ENCODE assay signal across 15 cellular contexts in genomic region chr2:69538872-69539548, GRCh38.
DNase-seq lines count a peak whose midpoint lies in the region; ATAC-seq and TF ChIP-seq lines count a peak whose summit lies in the region.
"Had no signal": no experiment of that assay in that cellular context is flagged by ENCODE, and none has a peak within 500 bp of the region (broad histone marks: within the 10 kb centered on the region; RNA-seq: fewer than 3 reads in every experiment).

No MANE protein-coding gene starts in this region.

- H3K36me3 Mint-ChIP-seq in stimulated activated naive CD8-positive, alpha-beta T cell treated with anti-CD3 and anti-CD28 coated beads, Interleukin-15, Interleukin-2, amounts not matched to agents 100 ng/mL and 50 ng/mL, for 24 hours (ENCODE audit: low read depth) = peaks cover 51% of the 10 kb centered on the region

- H3K27ac ChIP-seq in RWPE2 (ENCODE audit: poor library complexity, severe bottlenecking) (no peak overlapping the region), hepatocyte (peak overlapping the region; percentile 52)

- no peak for DNase-seq in stimulated activated naive CD8-positive, alpha-beta T cell treated with anti-CD3 and anti-CD28 coated beads, Interleukin-15, Interleukin-2, amounts not matched to agents 100 U/mL and 50 U/mL, for 24 hours
- no peak for DNase-seq in RWPE2 (ENCODE audit: low spot score)
- DNase-seq in hepatocyte (ENCODE audit: low spot score) = peak; percentile 26
- no peak for DNase-seq in stimulated activated naive CD4-positive, alpha-beta T cell treated with Interleukin-2 at 50 U/mL for 16 hours (lab: John Stamatoyannopoulos, UW)
- no peak for DNase-seq in middle frontal gyrus (ENCODE audit: extremely low spot score, low spot score)
- DNase-seq in NCI-H748 (lab: John Stamatoyannopoulos, UW; ENCODE audit: unreplicated experiment) = no peak
- DNase-seq: glutamatergic neuron, H7, Kasumi-1, mammary epithelial cell, NCI-H446 treated with DMSO at 0.1 percent for 48 hours, retina had no signal

- H3K36me3 ChIP-seq in RWPE2 (ENCODE audit: low read depth) (peaks cover 9% of the 10 kb centered on the region; the same call in 1 of the 2 replicates), hepatocyte (replicated peaks; ENCODE audit: insufficient read depth, low read depth) (no peaks in the 10 kb centered on the region)

- H3K27ac Mint-ChIP-seq in stimulated activated naive CD8-positive, alpha-beta T cell treated with anti-CD3 and anti-CD28 coated beads, Interleukin-15, Interleukin-2, amounts not matched to agents 100 ng/mL and 50 ng/mL, for 24 hours = peak overlapping the region; percentile 27
- H3K27ac Mint-ChIP-seq: B cell had no signal

- no peak for TF ChIP-seq CTCF in RWPE2 (IDR thresholded peaks at IDR 0.05; ENCODE audit: poor library complexity, severe bottlenecking)
- TF ChIP-seq CTCF in hepatocyte (IDR thresholded peaks at IDR 0.05; ENCODE audit: poor library complexity) = no peak

- no peaks in the 10 kb centered on the region for H3K9me3 ChIP-seq in RWPE2 (ENCODE audit: severe bottlenecking)
- H3K9me3 ChIP-seq in hepatocyte (ENCODE audit: low read depth) = no peaks in the 10 kb centered on the region

- peak overlapping the region; percentile 47 for H3K4me2 ChIP-seq in hepatocyte

- peaks cover 30% of the 10 kb centered on the region for H3K4me1 Mint-ChIP-seq in stimulated activated naive CD8-positive, alpha-beta T cell treated with anti-CD3 and anti-CD28 coated beads, Interleukin-15, Interleukin-2, amounts not matched to agents 100 ng/mL and 50 ng/mL, for 24 hours (ENCODE audit: low read depth)

- H3K79me2 ChIP-seq in hepatocyte = peaks cover 12% of the 10 kb centered on the region

- H3K27me3 Mint-ChIP-seq in stimulated activated naive CD8-positive, alpha-beta T cell treated with anti-CD3 and anti-CD28 coated beads, Interleukin-15, Interleukin-2, amounts not matched to agents 100 ng/mL and 50 ng/mL, for 24 hours = no peaks in the 10 kb centered on the region
- H3K27me3 Mint-ChIP-seq: B cell had no signal

- no peaks in the 10 kb centered on the region for H4K20me1 ChIP-seq in hepatocyte (ENCODE audit: insufficient read depth, poor library complexity, severe bottlenecking)

- H3K4me3 ChIP-seq in RWPE2 (ENCODE audit: severe bottlenecking) = no peak overlapping the region
- no peak overlapping the region for H3K4me3 ChIP-seq in hepatocyte

- 55% methylated on average over 7 of the region's 7 CpGs for WGBS in hepatocyte (ENCODE audit: low lambda C conversion rate, missing lambda C conversion rate)

- H3K9me2 ChIP-seq in hepatocyte (replicated peaks; ENCODE audit: insufficient read depth) = no peaks in the 10 kb centered on the region

- H3K27me3 ChIP-seq in RWPE2 (ENCODE audit: insufficient read depth, poor library complexity, severe bottlenecking) (no peaks in the 10 kb centered on the region), hepatocyte (no peaks in the 10 kb centered on the region)

- H2AFZ ChIP-seq in hepatocyte = no peak overlapping the region

- peaks cover 11% of the 10 kb centered on the region for H3K9me3 Mint-ChIP-seq in stimulated activated naive CD8-positive, alpha-beta T cell treated with anti-CD3 and anti-CD28 coated beads, Interleukin-15, Interleukin-2, amounts not matched to agents 100 ng/mL and 50 ng/mL, for 24 hours

- H3K4me3 Mint-ChIP-seq in stimulated activated naive CD8-positive, alpha-beta T cell treated with anti-CD3 and anti-CD28 coated beads, Interleukin-15, Interleukin-2, amounts not matched to agents 100 ng/mL and 50 ng/mL, for 24 hours = no peak overlapping the region
- H3K4me3 Mint-ChIP-seq: B cell had no signal

- H3K4me1 ChIP-seq in RWPE2 (ENCODE audit: insufficient read depth, poor library complexity, severe bottlenecking) (peaks cover 3% of the 10 kb centered on the region), hepatocyte (ENCODE audit: insufficient read depth) (peaks cover 6% of the 10 kb centered on the region)

- ATAC-seq in stimulated activated naive CD8-positive, alpha-beta T cell treated with anti-CD3 and anti-CD28 coated beads, Interleukin-15, Interleukin-2, amounts not matched to agents 100 U/mL and 50 U/mL, for 24 hours = no peak
- ATAC-seq in RWPE2 (ENCODE audit: low read depth) = peak; percentile 84
- ATAC-seq in HG03521 (IDR thresholded peaks at IDR 0.05; ENCODE audit: unreplicated experiment) = no peak
